8 cellular contexts compared by ENCODE assay signal in genomic region chr6:132084811-132085509, GRCh38.
DNase-seq lines count a peak whose midpoint lies in the region; ATAC-seq and TF ChIP-seq lines count a peak whose summit lies in the region.

No MANE protein-coding gene starts in this region.

- no peaks in the 10 kb centered on the region for H3K9me3 ChIP-seq in CD4-positive, alpha-beta T cell (ENCODE audit: control insufficient read depth, low read length)

- H3K27ac Mint-ChIP-seq in CD4-positive, alpha-beta T cell: no peak overlapping the region

- peaks cover 2% of the 10 kb centered on the region for H3K9me3 Mint-ChIP-seq in CD4-positive, alpha-beta T cell

- intact Hi-C loops in CD4-positive, alpha-beta T cell (cut with DNase I, micrococcal nuclease): no loop called here

- peak; percentile 97 for DNase-seq in choroid plexus epithelial cell (ENCODE audit: low read depth)
- DNase-seq in pulmonary artery endothelial cell (ENCODE audit: low read depth, low spot score): peak; percentile 92
- no peak for DNase-seq in NCI-H774 (lab: John Stamatoyannopoulos, UW)
- DNase-seq in left lobe of liver (ENCODE audit: low spot score): no peak
- DNase-seq in CD4-positive, alpha-beta T cell: no peak

- POLR2A ChIA-PET in CD4-positive, alpha-beta T cell (lab: Charles Lee): no interaction called here

- TF ChIP-seq CTCF in choroid plexus epithelial cell (conservative IDR thresholded peaks at IDR 0.05; ENCODE audit: low read depth, low read length): no peak
- TF ChIP-seq CTCF in CD4-positive, alpha-beta T cell (IDR thresholded peaks at IDR 0.05): no peak

- peak overlapping the region; percentile 4 for H3K4me3 ChIP-seq in choroid plexus epithelial cell (ENCODE audit: low read depth, low read length)

- H3K36me3 Mint-ChIP-seq in CD4-positive, alpha-beta T cell (ENCODE audit: low read depth): no peaks in the 10 kb centered on the region

- no peak overlapping the region for H3K4me3 Mint-ChIP-seq in CD4-positive, alpha-beta T cell

- CTCF ChIA-PET in CD4-positive, alpha-beta T cell (lab: Charles Lee): no interaction called here

- peak; percentile 82 for ATAC-seq in GM18867 (IDR thresholded peaks at IDR 0.05; ENCODE audit: unreplicated experiment)
- ATAC-seq in HG03139 (IDR thresholded peaks at IDR 0.05; ENCODE audit: unreplicated experiment): peak; percentile 58
- no peak for ATAC-seq in left lobe of liver
- ATAC-seq in CD4-positive, alpha-beta T cell (ENCODE audit: poor library complexity): no peak
- no peak for ATAC-seq in HG02981 (IDR thresholded peaks at IDR 0.05; ENCODE audit: unreplicated experiment)

- no peak overlapping the region for H3K27ac ChIP-seq in CD4-positive, alpha-beta T cell (ENCODE audit: low read depth, low read length)

- H3K27me3 Mint-ChIP-seq in CD4-positive, alpha-beta T cell: peaks cover 4% of the 10 kb centered on the region

- no peaks in the 10 kb centered on the region for H3K4me1 Mint-ChIP-seq in CD4-positive, alpha-beta T cell (ENCODE audit: low read depth)

- no peaks in the 10 kb centered on the region for H3K27me3 ChIP-seq in CD4-positive, alpha-beta T cell (ENCODE audit: control insufficient read depth, insufficient read depth, low read length)

Comparison
In these comparisons a context has a peak if more than half of its experiments do, and no peak if none do; other contexts are left out.
1. ATAC-seq: peak in GM18867 (single experiment) and HG03139 (single experiment); none in left lobe of liver (single experiment), CD4-positive, alpha-beta T cell (single experiment) and HG02981 (single experiment).
2. DNase-seq: peak in choroid plexus epithelial cell (single experiment) and pulmonary artery endothelial cell (single experiment); none in NCI-H774 (single experiment), left lobe of liver (single experiment) and CD4-positive, alpha-beta T cell (0 of 10).